ENCODE assay signal across 19 cellular contexts in genomic region chr9:76311576-76311975, GRCh38.
"Had no signal": no experiment of that assay in that cellular context is flagged by ENCODE, and none has a peak within 500 bp of the region (broad histone marks: within the 10 kb centered on the region; RNA-seq: fewer than 3 reads in every experiment).

No MANE protein-coding gene starts in this region.

- H3K27me3 ChIP-seq: esophagus squamous epithelium, gastroesophageal sphincter, sigmoid colon, upper lobe of right lung had no signal

- H3K27ac Mint-ChIP-seq: naive B cell, nephron progenitor cell had no signal

- H3K4me3 ChIP-seq: esophagus squamous epithelium, gastroesophageal sphincter, left ventricle myocardium inferior, lower lobe of right lung, sigmoid colon, skin epidermis, upper lobe of right lung had no signal

- H3K27ac ChIP-seq: epithelial cell of prostate, esophagus squamous epithelium, gastroesophageal sphincter, left ventricle myocardium inferior, lower lobe of right lung, sigmoid colon, skin epidermis, upper lobe of right lung had no signal

- H3K4me1 Mint-ChIP-seq: naive B cell, nephron progenitor cell had no signal

- H3K36me3 Mint-ChIP-seq: naive B cell had no signal

- H3K9me3 ChIP-seq: esophagus squamous epithelium, gastroesophageal sphincter, left ventricle myocardium inferior, lower lobe of right lung, sigmoid colon, upper lobe of right lung had no signal

- ATAC-seq: gastroesophageal sphincter, left cardiac atrium, lower lobe of right lung, upper lobe of right lung had no signal

- DNase-seq: effector memory CD4-positive, alpha-beta T cell; esophagus squamous epithelium; foreskin fibroblast; glutamatergic neuron; left cardiac atrium; left ventricle myocardium inferior; lower lobe of right lung; mesenchymal stem cell; midbrain; naive B cell; nephron progenitor cell; posterior cingulate gyrus; sigmoid colon; stimulated activated CD4-positive, alpha-beta T cell treated with anti-CD3 and anti-CD28 coated beads, Interleukin-12 subunit alpha, Interleukin-12 subunit beta, amount 100 ng/mL, for 4 hours; stimulated activated naive CD4-positive, alpha-beta T cell treated with Interleukin-2 at 50 U/mL for 16 hours; upper lobe of right lung had no signal

- H3K4me3 Mint-ChIP-seq: naive B cell, nephron progenitor cell had no signal

- H3K36me3 ChIP-seq: esophagus squamous epithelium, gastroesophageal sphincter, left ventricle myocardium inferior, lower lobe of right lung, sigmoid colon, upper lobe of right lung had no signal

- H3K9me3 Mint-ChIP-seq: naive B cell, nephron progenitor cell had no signal

- H3K4me1 ChIP-seq: esophagus squamous epithelium, gastroesophageal sphincter, left ventricle myocardium inferior, lower lobe of right lung, sigmoid colon, upper lobe of right lung had no signal
